In genomic region chr4:85175190-85175589, GRCh38 we compare ENCODE assay signal across 11 cellular contexts.
"Had no signal": no experiment of that assay in that cellular context is flagged by ENCODE, and none has a peak within 500 bp of the region (broad histone marks: within the 10 kb centered on the region; RNA-seq: fewer than 3 reads in every experiment).

No MANE protein-coding gene starts in this region.

- H3K4me3 ChIP-seq: adrenal gland, ascending aorta, body of pancreas, breast epithelium, cardiac muscle cell had no signal

- H3K4me1 ChIP-seq: adrenal gland, ascending aorta, body of pancreas, breast epithelium had no signal

- ATAC-seq: activated naive CD4-positive, alpha-beta T cell treated with anti-CD3 and anti-CD28 coated beads, Interleukin-2, amount 50 U/mL, for 72 hours; activated naive CD8-positive, alpha-beta T cell treated with anti-CD3 and anti-CD28 coated beads, Interleukin-2, amount 50 U/mL, for 24 hours; activated T-cell treated with anti-CD3 and anti-CD28 coated beads, Interleukin-2, amount 50 U/mL, for 4 hours; activated T-cell treated with anti-CD3 and anti-CD28 coated beads, Interleukin-2, amount 50 U/mL, for 72 hours; activated T-helper 17 cell treated with anti-CD3 and anti-CD28 coated beads, Interleukin-2, amount 50 U/mL, for 72 hours; body of pancreas had no signal

- H3K36me3 ChIP-seq: adrenal gland, ascending aorta, brain microvascular endothelial cell, breast epithelium, cardiac muscle cell had no signal

- H3K9me3 ChIP-seq: adrenal gland, ascending aorta, body of pancreas had no signal

- H3K27ac ChIP-seq: adrenal gland, ascending aorta, body of pancreas, brain microvascular endothelial cell, breast epithelium, cardiac muscle cell had no signal
